Comparison of ENCODE assay signal across 1 cellular context in genomic region chr2:37376421-37377186, GRCh38.
TF ChIP-seq lines count a peak whose summit lies in the region.

No MANE protein-coding gene starts in this region.

TF ChIP-seq in HEK293, 187 proteins besides CTCF, POLR2A, EP300 and RAD21 (continued from another document and continues in another):
- TF ChIP-seq AEBP2 (tag by site-specific recombination; IDR thresholded peaks at IDR 0.05; ENCODE audit: borderline replicate concordance) (no peak), GLI2 (tag by site-specific recombination; IDR thresholded peaks at IDR 0.05; ENCODE audit: borderline replicate concordance, low read depth) (peak; percentile 88; the same call in 1 of the 2 replicates), ZNF518A (tag by site-specific recombination; conservative IDR thresholded peaks at IDR 0.05; ENCODE audit: low read depth) (peak; percentile 61), ZFP3 (tag by site-specific recombination; IDR thresholded peaks at IDR 0.05; ENCODE audit: low read depth) (no peak), KLF17 (tag by site-specific recombination; IDR thresholded peaks at IDR 0.05) (peak; percentile 46; the same call in 1 of the 2 replicates), GLIS2 (tag by site-specific recombination; IDR thresholded peaks at IDR 0.05) (no peak; the same call in 1 of the 2 replicates), SALL2 (tag by site-specific recombination; IDR thresholded peaks at IDR 0.05; ENCODE audit: borderline replicate concordance) (no peak), ZNF157 (tag by site-specific recombination; IDR thresholded peaks at IDR 0.05) (no peak), ZNF610 (tag by site-specific recombination; IDR thresholded peaks at IDR 0.05; ENCODE audit: borderline replicate concordance) (no peak), ZNF837 (tag by site-specific recombination; IDR thresholded peaks at IDR 0.05) (no peak), ZNF513 (tag by site-specific recombination; IDR thresholded peaks at IDR 0.05) (peak; percentile 49; the same call in 1 of the 2 replicates), ZSCAN5A (tag by site-specific recombination; IDR thresholded peaks at IDR 0.05) (no peak), ZNF791 (tag by site-specific recombination; IDR thresholded peaks at IDR 0.05) (no peak), ELK4 (IDR thresholded peaks at IDR 0.05; ENCODE audit: borderline replicate concordance, low read depth, low read length) (no peak), ZEB2 (tag by site-specific recombination; IDR thresholded peaks at IDR 0.05) (peak; percentile 98), ZNF211 (tag by site-specific recombination; IDR thresholded peaks at IDR 0.05; ENCODE audit: low read depth) (no peak), ZNF133 (tag by site-specific recombination; IDR thresholded peaks at IDR 0.05) (no peak), ZNF629 (tag by site-specific recombination; IDR thresholded peaks at IDR 0.05) (peak; percentile 95), ZNF48 (tag by site-specific recombination; IDR thresholded peaks at IDR 0.05) (no peak), ZBTB20 (tag by site-specific recombination; IDR thresholded peaks at IDR 0.05) (peak; percentile 32; the same call in 1 of the 2 replicates), ZNF223 (tag by site-specific recombination; IDR thresholded peaks at IDR 0.05) (no peak), EGR2 (tag by site-specific recombination; IDR thresholded peaks at IDR 0.05; ENCODE audit: low read depth) (no peak), ZNF266 (tag by site-specific recombination; IDR thresholded peaks at IDR 0.05; ENCODE audit: low read depth) (no peak), ZNF184 (tag by site-specific recombination; IDR thresholded peaks at IDR 0.05) (peak; percentile 57; the same call in 1 of the 2 replicates), ZNF621 (tag by site-specific recombination; IDR thresholded peaks at IDR 0.05) (no peak), ZNF26 (tag by site-specific recombination; IDR thresholded peaks at IDR 0.05) (no peak), ZNF398 (tag by site-specific recombination; IDR thresholded peaks at IDR 0.05) (peak; percentile 29; the same call in 1 of the 2 replicates), GFI1B (tag by site-specific recombination; IDR thresholded peaks at IDR 0.05) (no peak; the same call in 1 of the 2 replicates), ZNF112 (tag by site-specific recombination; IDR thresholded peaks at IDR 0.05) (no peak), IKZF3 (tag by site-specific recombination; IDR thresholded peaks at IDR 0.05) (peak; percentile 100), ZNF16 (tag by site-specific recombination; IDR thresholded peaks at IDR 0.05; ENCODE audit: low read depth) (no peak), INSM2 (tag by site-specific recombination; IDR thresholded peaks at IDR 0.05) (peak; percentile 98), ZNF704 (tag by site-specific recombination; IDR thresholded peaks at IDR 0.05) (no peak), ZBTB49 (tag by site-specific recombination; IDR thresholded peaks at IDR 0.05; ENCODE audit: low read depth) (no peak), ZSCAN30 (tag by site-specific recombination; IDR thresholded peaks at IDR 0.05) (peak; percentile 92), MYNN (tag by site-specific recombination; IDR thresholded peaks at IDR 0.05; ENCODE audit: borderline replicate concordance) (peak; percentile 83; the same call in 1 of the 2 replicates), ZNF626 (tag by site-specific recombination; IDR thresholded peaks at IDR 0.05) (0 out of 2 replicates have a peak, but pooled peaks have one; percentile 12), ZNF138 (tag by site-specific recombination; IDR thresholded peaks at IDR 0.05; ENCODE audit: borderline replicate concordance) (no peak)
